8 cellular contexts compared by ENCODE assay signal in genomic region chr2:72150157-72150960, GRCh38. TPM values are rescaled to one million over a fixed set of nuclear protein-coding genes. Genes with fewer than 3 reads are reported as not detected.
A peak's percentile ranks its signal among the peaks of the same experiment; 100 is the strongest.
DNase-seq lines count a peak whose midpoint lies in the region; TF ChIP-seq lines count a peak whose summit lies in the region.

No MANE protein-coding gene starts in this region.

- peak overlapping the region; percentile 78 for H3K4me3 Mint-ChIP-seq in progenitor cell of endocrine pancreas (ENCODE audit: low read depth)

- H3K27me3 Mint-ChIP-seq in progenitor cell of endocrine pancreas: peaks cover 43% of the 10 kb centered on the region

- TF ChIP-seq POLR2A in vagina (IDR thresholded peaks at IDR 0.05): no peak

- intact Hi-C loops in vagina (cut with DNase I): loop anchor here (2.0 kb wide), 1 partner anchor 602 kb away; no protein-coding TSS in a partner anchor

- H3K27ac Mint-ChIP-seq in progenitor cell of endocrine pancreas: peak overlapping the region; percentile 34

- H3K27ac ChIP-seq in cardiac muscle cell: no peak overlapping the region
- H3K27ac ChIP-seq in vagina: no peak overlapping the region

- H3K27me3 ChIP-seq in cardiac muscle cell (peaks cover 59% of the 10 kb centered on the region), vagina (peaks cover 9% of the 10 kb centered on the region)

- H3K36me3 ChIP-seq in cardiac muscle cell (no peaks in the 10 kb centered on the region), vagina (no peaks in the 10 kb centered on the region)

- no peaks in the 10 kb centered on the region for H3K36me3 Mint-ChIP-seq in progenitor cell of endocrine pancreas (ENCODE audit: insufficient read depth)

- DNase-seq in ELF-1 (ENCODE audit: low read depth, low spot score): peak; percentile 89
- DNase-seq in HFF-Myc (ENCODE audit: extremely low read depth, low read depth): peak; percentile 56
- DNase-seq in NAMALWA (ENCODE audit: low spot score): peak; percentile 77
- peak; percentile 61 for DNase-seq in SKM-1 treated with dmso at 0.1 percent for 144 hours (lab: John Stamatoyannopoulos, UW; ENCODE audit: unreplicated experiment)
- DNase-seq in activated naive CD8-positive, alpha-beta T cell treated with anti-CD3 and anti-CD28 coated beads, Interleukin-2, amount 50 U/mL, for 16 hours (ENCODE audit: low read depth, low spot score): peak; percentile 24
- peak; percentile 83 to 86 for DNase-seq in cardiac muscle cell (ENCODE audit: low read depth in 1 of 2, low spot score in 1 of 2)
- peak; percentile 85 for DNase-seq in progenitor cell of endocrine pancreas (ENCODE audit: low spot score, unreplicated experiment)
- DNase-seq in vagina (ENCODE audit: extremely low spot score in 2 of 2): peak; percentile 88 to 94

- H3K4me1 Mint-ChIP-seq in progenitor cell of endocrine pancreas (ENCODE audit: low read depth): peaks cover 35% of the 10 kb centered on the region

- peaks cover 4% of the 10 kb centered on the region for H3K4me1 ChIP-seq in cardiac muscle cell (ENCODE audit: low read depth)
- peaks cover 43% of the 10 kb centered on the region for H3K4me1 ChIP-seq in vagina

- peak; percentile 76 for TF ChIP-seq CTCF in HFF-Myc (IDR thresholded peaks at IDR 0.05; ENCODE audit: low read depth, low read length, missing control alignments)
- TF ChIP-seq CTCF in cardiac muscle cell (IDR thresholded peaks at IDR 0.05; ENCODE audit: low read depth, low read length): peak; percentile 75
- TF ChIP-seq CTCF in progenitor cell of endocrine pancreas (IDR thresholded peaks at IDR 0.05; ENCODE audit: unreplicated experiment): peak; percentile 77
- TF ChIP-seq CTCF in vagina (IDR thresholded peaks at IDR 0.05): peak; percentile 59 to 89 (median 89)

- H3K9me3 Mint-ChIP-seq in progenitor cell of endocrine pancreas (ENCODE audit: low read depth): no peaks in the 10 kb centered on the region

- no peaks in the 10 kb centered on the region for H3K9me3 ChIP-seq in cardiac muscle cell (ENCODE audit: low read depth)
- H3K9me3 ChIP-seq in vagina: no peaks in the 10 kb centered on the region

- no peak overlapping the region; the same call in 1 of the 2 replicates for H3K4me3 ChIP-seq in HFF-Myc (replicated peaks; ENCODE audit: low read depth, low read length)
- H3K4me3 ChIP-seq in cardiac muscle cell: peak overlapping the region; percentile 40
- peak overlapping the region; percentile 42 to 43 for H3K4me3 ChIP-seq in vagina

RNA-seq across cellular contexts. Expression of gene CYP26B1, which starts 2.7 kb away (rescaled TPM):
- total RNA-seq in cardiac muscle cell (3.1 and 3.6 TPM in 2 replicates), progenitor cell of endocrine pancreas (31.5 and 37.5 TPM in 2 replicates), vagina (6.9 TPM)
- polyA plus RNA-seq in cardiac muscle cell: 0.65 and 1.2 TPM in 2 replicates

Comparison
In these comparisons a context has a peak if more than half of its experiments do, and no peak if none do; other contexts are left out.
1. DNase-seq: peak in every context shown above with its lines; median percentile 91 in vagina; 89 in ELF-1; 85 in progenitor cell of endocrine pancreas; 84 in cardiac muscle cell; 77 in NAMALWA; 61 in SKM-1 treated with dmso at 0.1 percent for 144 hours; 56 in HFF-Myc; 24 in activated naive CD8-positive, alpha-beta T cell treated with anti-CD3 and anti-CD28 coated beads, Interleukin-2, amount 50 U/mL, for 16 hours.